Comparison of ENCODE assay signal across 8 cellular contexts in the genomic region with DNA sequence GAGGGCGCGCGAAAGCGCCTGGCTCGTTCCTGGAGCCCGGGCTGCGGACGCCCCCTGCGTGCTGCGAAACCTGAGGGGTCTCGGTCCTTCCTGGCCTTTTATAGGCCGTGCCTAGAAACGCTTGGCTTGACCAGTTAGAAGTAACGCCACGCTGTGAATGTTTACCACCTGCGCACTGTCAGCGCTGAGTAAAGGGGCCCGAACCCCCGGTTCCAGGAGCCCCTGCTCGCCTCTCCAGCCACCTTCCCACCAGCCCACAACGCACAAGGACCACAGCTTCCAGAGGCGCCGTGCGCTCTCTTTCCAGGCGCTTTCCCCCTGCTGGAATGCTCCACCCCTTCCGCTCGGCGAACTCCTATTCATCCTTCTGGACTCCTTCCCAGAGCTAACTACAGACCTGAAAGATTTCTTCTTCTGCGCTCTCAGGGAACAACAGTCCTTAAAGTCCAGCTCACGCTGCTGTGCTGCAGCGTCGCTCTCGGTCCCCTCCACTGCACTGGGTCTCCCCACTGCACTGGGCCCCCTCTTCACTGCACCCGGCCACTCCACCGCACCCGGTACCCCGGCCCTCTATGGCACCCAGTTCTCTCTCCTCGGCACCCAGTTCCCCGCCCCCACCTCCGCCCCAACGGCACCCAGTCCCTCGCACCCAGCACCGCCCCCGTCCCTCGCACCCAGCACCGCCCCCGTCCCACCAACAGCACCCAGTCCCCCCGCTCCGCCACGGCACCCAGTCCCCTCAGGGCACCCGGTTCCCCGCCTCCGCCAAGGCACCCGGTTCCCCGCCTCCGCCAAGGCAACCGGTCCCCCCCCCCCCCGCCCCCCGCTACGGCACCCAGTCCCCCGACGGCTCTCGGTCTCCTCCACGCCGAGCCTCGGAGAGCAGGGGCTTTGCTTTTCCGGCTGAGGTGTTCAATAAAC.
A peak's percentile ranks its signal among the peaks of the same experiment; 100 is the strongest.
DNase-seq lines count a peak whose midpoint lies in the region; ATAC-seq and TF ChIP-seq lines count a peak whose summit lies in the region.

No MANE protein-coding gene starts in this region.

- peaks cover 15% of the 10 kb centered on the region for H3K4me1 Mint-ChIP-seq in activated T-cell treated with anti-CD3 and anti-CD28 coated beads, Interleukin-2, amount 50 U/mL, for 24 hours (ENCODE audit: low read depth)
- peaks cover 3% of the 10 kb centered on the region for H3K4me1 Mint-ChIP-seq in glutamatergic neuron (ENCODE audit: low read depth, unreplicated experiment)

- H3K36me3 Mint-ChIP-seq in activated T-cell treated with anti-CD3 and anti-CD28 coated beads, Interleukin-2, amount 50 U/mL, for 24 hours (ENCODE audit: low read depth): no peaks in the 10 kb centered on the region
- H3K36me3 Mint-ChIP-seq in glutamatergic neuron (ENCODE audit: unreplicated experiment): no peaks in the 10 kb centered on the region

- no peaks in the 10 kb centered on the region for H3K27me3 ChIP-seq in prostate gland (replicated peaks; ENCODE audit: insufficient read depth)

- H3K4me1 ChIP-seq in prostate gland (replicated peaks): no peaks in the 10 kb centered on the region

- peak overlapping the region; percentile 14 for H3K27ac Mint-ChIP-seq in activated T-cell treated with anti-CD3 and anti-CD28 coated beads, Interleukin-2, amount 50 U/mL, for 24 hours
- no peak overlapping the region for H3K27ac Mint-ChIP-seq in glutamatergic neuron (ENCODE audit: unreplicated experiment)

- H3K27me3 Mint-ChIP-seq in activated T-cell treated with anti-CD3 and anti-CD28 coated beads, Interleukin-2, amount 50 U/mL, for 24 hours: peaks cover 4% of the 10 kb centered on the region
- peaks cover 8% of the 10 kb centered on the region for H3K27me3 Mint-ChIP-seq in glutamatergic neuron (ENCODE audit: unreplicated experiment)

- DNase-seq in activated gamma-delta T cell treated with Interleukin-2 at 50 U/mL for 16 hours: peak; percentile 16
- DNase-seq in activated gamma-delta T cell (lab: John Stamatoyannopoulos, UW): no peak
- DNase-seq in activated T-cell treated with anti-CD3 and anti-CD28 coated beads, Interleukin-2, amount 50 U/mL, for 24 hours: peak; percentile 37
- DNase-seq in glutamatergic neuron: peak; percentile 29
- DNase-seq in prostate gland (ENCODE audit: low spot score): no peak
- DNase-seq in DMS 273 (lab: John Stamatoyannopoulos, UW; ENCODE audit: unreplicated experiment): no peak
- DNase-seq in GOT3 (lab: John Stamatoyannopoulos, UW): no peak

- 10% methylated on average over 57 of the region's 67 CpGs for WGBS in prostate gland

- no peaks in the 10 kb centered on the region for H3K36me3 ChIP-seq in prostate gland

- no peak for TF ChIP-seq CTCF in glutamatergic neuron (IDR thresholded peaks at IDR 0.05; ENCODE audit: partially characterized antibody, unreplicated experiment)
- no peak for TF ChIP-seq CTCF in prostate gland (IDR thresholded peaks at IDR 0.05)

- H3K4me3 ChIP-seq in prostate gland: peak overlapping the region; percentile 26 to 36

- no peaks in the 10 kb centered on the region for H3K9me3 Mint-ChIP-seq in activated T-cell treated with anti-CD3 and anti-CD28 coated beads, Interleukin-2, amount 50 U/mL, for 24 hours
- peaks cover 3% of the 10 kb centered on the region for H3K9me3 Mint-ChIP-seq in glutamatergic neuron (ENCODE audit: unreplicated experiment)

- TF ChIP-seq POLR2A in prostate gland (IDR thresholded peaks at IDR 0.05): no peak

- peak overlapping the region; percentile 77 for H3K4me3 Mint-ChIP-seq in activated T-cell treated with anti-CD3 and anti-CD28 coated beads, Interleukin-2, amount 50 U/mL, for 24 hours
- peak overlapping the region; percentile 93 for H3K4me3 Mint-ChIP-seq in glutamatergic neuron (ENCODE audit: unreplicated experiment)

- no peaks in the 10 kb centered on the region for H3K9me3 ChIP-seq in prostate gland

- no peak for ATAC-seq in GM21825 (IDR thresholded peaks at IDR 0.05; ENCODE audit: unreplicated experiment)

- intact Hi-C loops in prostate gland (cut with DNase I): no loop called here

- H3K27ac ChIP-seq in prostate gland: no peak overlapping the region

Comparison
In these comparisons a context has a peak if more than half of its experiments do, and no peak if none do; other contexts are left out.
1. DNase-seq: peak in activated gamma-delta T cell treated with Interleukin-2 at 50 U/mL for 16 hours (single experiment), activated T-cell treated with anti-CD3 and anti-CD28 coated beads, Interleukin-2, amount 50 U/mL, for 24 hours (single experiment) and glutamatergic neuron (single experiment); none in activated gamma-delta T cell (single experiment), prostate gland (single experiment), DMS 273 (single experiment) and GOT3 (single experiment).